In genomic region chr13:110182461-110182860, GRCh38 we compare ENCODE assay signal across 14 cellular contexts.
DNase-seq lines count a peak whose midpoint lies in the region; TF ChIP-seq lines count a peak whose summit lies in the region.
"Had no signal": no experiment of that assay in that cellular context is flagged by ENCODE, and none has a peak within 500 bp of the region (broad histone marks: within the 10 kb centered on the region; RNA-seq: fewer than 3 reads in every experiment).

No MANE protein-coding gene starts in this region.

- peaks cover 32% of the 10 kb centered on the region for H3K4me1 Mint-ChIP-seq in chondrocyte (ENCODE audit: low read depth)
- H3K4me1 Mint-ChIP-seq: CD4-positive, alpha-beta memory T cell had no signal

- no peak overlapping the region for H2BK15ac ChIP-seq in mesenchymal stem cell (ENCODE audit: low read depth, poor library complexity, severe bottlenecking)

- no peak overlapping the region for H3K4me3 Mint-ChIP-seq in chondrocyte (ENCODE audit: unreplicated experiment)
- H3K4me3 Mint-ChIP-seq: CD4-positive, alpha-beta memory T cell; H9 had no signal

- WGBS in mesenchymal stem cell: 83% methylated on average over 9 of the region's 9 CpGs
- 89 to 91% methylated on average over 9 of the region's 9 CpGs for WGBS in sigmoid colon, 2 donors

- H2BK120ac ChIP-seq in mesenchymal stem cell (ENCODE audit: low read depth, low read length): no peak overlapping the region

- H2BK5ac ChIP-seq in mesenchymal stem cell (ENCODE audit: low read depth, low read length, poor library complexity, severe bottlenecking): no peak overlapping the region

- H4K8ac ChIP-seq in mesenchymal stem cell (ENCODE audit: low read length): peak overlapping the region; percentile 51

- peaks cover 11% of the 10 kb centered on the region for H3K4me1 ChIP-seq in mesenchymal stem cell (ENCODE audit: control insufficient read depth, insufficient read depth, low read depth, low read length)
- peaks cover 0 to 2% (median 0%) of the 10 kb centered on the region in 4 donors for H3K4me1 ChIP-seq in sigmoid colon
- H3K4me1 ChIP-seq in effector memory CD4-positive, alpha-beta T cell (ENCODE audit: control insufficient read depth, insufficient read depth, low read length, poor library complexity, severe bottlenecking): no peaks in the 10 kb centered on the region

- H3K4me3 ChIP-seq in mesenchymal stem cell (ENCODE audit: insufficient read depth in 1 of 2, low read depth in 1 of 2, low read length in 2 of 2) (no peak overlapping the region), sigmoid colon (no peak overlapping the region), MG63 (no peak overlapping the region)
- H3K4me3 ChIP-seq in effector memory CD4-positive, alpha-beta T cell (ENCODE audit: insufficient read depth, low read depth, low read length, poor library complexity, severe bottlenecking): no peak overlapping the region
- H3K4me3 ChIP-seq: GM23248 had no signal

- no peak overlapping the region for H2BK12ac ChIP-seq in mesenchymal stem cell (ENCODE audit: low read length in 2 of 2)

- peaks cover 67% of the 10 kb centered on the region for H3K36me3 Mint-ChIP-seq in chondrocyte (ENCODE audit: low read depth)
- H3K36me3 Mint-ChIP-seq: CD4-positive, alpha-beta memory T cell had no signal

- intact Hi-C loops in sigmoid colon (cut with DNase I): no loop called here

- H4K91ac ChIP-seq in mesenchymal stem cell (ENCODE audit: low read length): no peak overlapping the region

- no peak overlapping the region for H3K14ac ChIP-seq in mesenchymal stem cell (ENCODE audit: low read length in 2 of 2)

- H2AK5ac ChIP-seq in mesenchymal stem cell (ENCODE audit: low read length, severe bottlenecking): no peak overlapping the region

- H3K23ac ChIP-seq in mesenchymal stem cell (ENCODE audit: low read length in 2 of 2): no peak overlapping the region

- H3K9me3 Mint-ChIP-seq in chondrocyte (ENCODE audit: low read depth): no peaks in the 10 kb centered on the region
- H3K9me3 Mint-ChIP-seq: CD4-positive, alpha-beta memory T cell; H9 had no signal

- no peak for TF ChIP-seq EP300 in sigmoid colon (IDR thresholded peaks at IDR 0.05)

- no peak for DNase-seq in chondrocyte (ENCODE audit: low spot score)
- DNase-seq in mesenchymal stem cell: no peak
- DNase-seq in sigmoid colon: peak; percentile 61
- no peak for DNase-seq in COLO829 (ENCODE audit: low spot score)
- no peak for DNase-seq in effector memory CD4-positive, alpha-beta T cell
- no peak for DNase-seq in MG63
- no peak for DNase-seq in NCI-H1048 (lab: John Stamatoyannopoulos, UW)
- DNase-seq: C1 segment of cervical spinal cord; Caco-2; CD4-positive, alpha-beta memory T cell; DMS153; DND-41; GM23248; H9 had no signal

- no peak for TF ChIP-seq POLR2A in sigmoid colon (IDR thresholded peaks at IDR 0.05)

- peak overlapping the region; percentile 83 for H3K27ac Mint-ChIP-seq in chondrocyte (ENCODE audit: unreplicated experiment)
- H3K27ac Mint-ChIP-seq: CD4-positive, alpha-beta memory T cell had no signal

- H3K27me3 Mint-ChIP-seq in chondrocyte (ENCODE audit: low read depth): no peaks in the 10 kb centered on the region

- H3K27ac ChIP-seq in mesenchymal stem cell (ENCODE audit: low read length, poor library complexity, severe bottlenecking): no peak overlapping the region
- H3K27ac ChIP-seq in sigmoid colon: no peak overlapping the region
- H3K27ac ChIP-seq in effector memory CD4-positive, alpha-beta T cell (ENCODE audit: insufficient read depth, low read length, poor library complexity, severe bottlenecking): no peak overlapping the region
- H3K27ac ChIP-seq: GM23248 had no signal

- no peak overlapping the region for H3K4ac ChIP-seq in mesenchymal stem cell (ENCODE audit: low read depth in 1 of 2, low read length in 2 of 2)

- H3K9me3 ChIP-seq in mesenchymal stem cell (ENCODE audit: control insufficient read depth, low read length) (no peaks in the 10 kb centered on the region), sigmoid colon (no peaks in the 10 kb centered on the region), MG63 (no peaks in the 10 kb centered on the region)
- no peaks in the 10 kb centered on the region for H3K9me3 ChIP-seq in effector memory CD4-positive, alpha-beta T cell (ENCODE audit: control insufficient read depth, low read length)

- no peak overlapping the region for H3K18ac ChIP-seq in mesenchymal stem cell (ENCODE audit: low read depth in 1 of 2, low read length in 2 of 2)

- H3K27me3 ChIP-seq in mesenchymal stem cell (ENCODE audit: control insufficient read depth in 1 of 2, insufficient read depth in 1 of 2, low read length in 2 of 2) (no peaks in the 10 kb centered on the region), sigmoid colon (no peaks in the 10 kb centered on the region), MG63 (no peaks in the 10 kb centered on the region)
- no peaks in the 10 kb centered on the region for H3K27me3 ChIP-seq in effector memory CD4-positive, alpha-beta T cell (replicated peaks; ENCODE audit: control insufficient read depth, insufficient read depth, low read length, poor library complexity, severe bottlenecking)

- H3K36me3 ChIP-seq in mesenchymal stem cell (ENCODE audit: control insufficient read depth in 1 of 2, insufficient read depth in 2 of 2, low read depth in 1 of 2, low read length in 2 of 2) (peaks cover 81 to 92% of the 10 kb centered on the region in 2 experiments), sigmoid colon (peaks cover 80 to 99% (median 93%) of the 10 kb centered on the region in 4 donors), MG63 (no peaks in the 10 kb centered on the region)
- H3K36me3 ChIP-seq in effector memory CD4-positive, alpha-beta T cell (ENCODE audit: control insufficient read depth, insufficient read depth, low read length): no peaks in the 10 kb centered on the region

- H3K9ac ChIP-seq in mesenchymal stem cell (ENCODE audit: low read length): no peak overlapping the region
- H3K9ac ChIP-seq: GM23248 had no signal

- no peak overlapping the region for H2AFZ ChIP-seq in mesenchymal stem cell (ENCODE audit: low read depth, low read length)
- H2AFZ ChIP-seq: GM23248 had no signal

- no peak overlapping the region for H3K4me2 ChIP-seq in mesenchymal stem cell (ENCODE audit: low read length, poor library complexity, severe bottlenecking)

- TF ChIP-seq CTCF in chondrocyte (IDR thresholded peaks at IDR 0.05) (no peak), sigmoid colon (IDR thresholded peaks at IDR 0.05) (no peak)

- H3K79me1 ChIP-seq in mesenchymal stem cell (replicated peaks; ENCODE audit: low read length, poor library complexity, severe bottlenecking): peaks cover 9% of the 10 kb centered on the region
